11 cellular contexts compared by ENCODE assay signal in genomic region chr6:90458353-90459224, GRCh38.
A peak's percentile ranks its signal among the peaks of the same experiment; 100 is the strongest.
DNase-seq lines count a peak whose midpoint lies in the region; ATAC-seq, FAIRE-seq and TF ChIP-seq lines count a peak whose summit lies in the region.
"Had no signal": no experiment of that assay in that cellular context is flagged by ENCODE, and none has a peak within 500 bp of the region (broad histone marks: within the 10 kb centered on the region; RNA-seq: fewer than 3 reads in every experiment).

No MANE protein-coding gene starts in this region.

- in situ Hi-C loops in K562 (cut with MboI), result no loop called here
- in situ Hi-C loops in GM13976 (cut with MboI; ENCODE audit: low sequenced_read_pairs, unreplicated experiment), result no loop called here

- peak; percentile 90 for ATAC-seq in K562
- ATAC-seq in GM19035 (IDR thresholded peaks at IDR 0.05; ENCODE audit: unreplicated experiment), result no peak

- peak; percentile 90 for TF ChIP-seq EP300 in K562 (IDR thresholded peaks at IDR 0.05; ENCODE audit: low read length)

- no peak overlapping the region for H3K27ac Mint-ChIP-seq in HFFc6

- no peaks in the 10 kb centered on the region for H3K36me3 Mint-ChIP-seq in HFFc6 (ENCODE audit: low read depth)

- POLR2A ChIA-PET in K562 (lab: Yijun Ruan, JAX), result interaction anchor here (0.6 to 2.0 kb wide), 6 partner anchors 9 to 81 kb away, joined by 3 to 7 read pairs (median 4); no protein-coding TSS in a partner anchor

- intact Hi-C loops in K562 (cut with micrococcal nuclease), result loop anchor here (1.0 kb wide), 1 partner anchor 55 kb away; no protein-coding TSS in a partner anchor
- intact Hi-C loops in vagina (cut with DNase I), result no loop called here

- H2AFZ ChIP-seq in K562 (ENCODE audit: low read depth, low read length), result peak overlapping the region; percentile 94

- 0% methylated on average over 10 of the region's 10 CpGs for WGBS in K562 (ENCODE audit: insufficient coverage, low coverage, missing lambda C conversion rate)

- H3K9me1 ChIP-seq in K562 (ENCODE audit: control insufficient read depth, insufficient read depth, low read length), result no peaks in the 10 kb centered on the region

- peak overlapping the region; percentile 84 for H3K4me2 ChIP-seq in K562 (ENCODE audit: insufficient read depth, low read length)

- H3K4me3 Mint-ChIP-seq in HFFc6, result peak overlapping the region; percentile 35; the same call in 1 of the 2 replicates

- TF ChIP-seq CTCF in HFFc6 (IDR thresholded peaks at IDR 0.05), result no peak
- TF ChIP-seq CTCF in K562 (IDR thresholded peaks at IDR 0.05 in 2 of 3, conservative IDR thresholded peaks at IDR 0.05 in 1 of 3; ENCODE audit: insufficient read depth in 2 of 3, low read depth in 1 of 3, low read length in 3 of 3), result no peak
- no peak for TF ChIP-seq CTCF in vagina (IDR thresholded peaks at IDR 0.05)
- no peak for TF ChIP-seq CTCF in GM13976 (IDR thresholded peaks at IDR 0.05; ENCODE audit: borderline replicate concordance, control extremely low read depth, extremely low read depth, insufficient read depth, missing control alignments)

- H3K27me3 Mint-ChIP-seq in HFFc6 (ENCODE audit: insufficient read depth), result peaks cover 3% of the 10 kb centered on the region; the same call in 1 of the 2 replicates

- FAIRE-seq in K562 (lab: Jason Lieb, UNC), result peak; percentile 97
- FAIRE-seq: G401.6, H54 had no signal

- no peak for DNase-seq in HFFc6
- DNase-seq in activated CD4-positive, alpha-beta T cell treated with anti-CD3 and anti-CD28 coated beads for 1 hour, result peak; percentile 48
- DNase-seq in K562 (ENCODE audit: extremely low read depth in 1 of 4, low spot score in 3 of 4), result peak; percentile 78 to 95 (median 85)
- DNase-seq in stimulated activated CD4-positive, alpha-beta T cell treated with anti-CD3 and anti-CD28 coated beads, Interleukin-2, amount 100 ng/mL, for 24 hours, result peak; percentile 82 to 84
- no peak for DNase-seq in vagina (ENCODE audit: extremely low spot score in 2 of 2)
- no peak for DNase-seq in NOMO-1 treated with dmso at 0.1 percent for 144 hours (lab: John Stamatoyannopoulos, UW; ENCODE audit: unreplicated experiment)
- no peak for DNase-seq in GM13976 (ENCODE audit: low spot score)
- DNase-seq: NCI-H187 had no signal

- H4K20me1 ChIP-seq in K562 (replicated peaks; ENCODE audit: control insufficient read depth, insufficient read depth, low read length), result no peaks in the 10 kb centered on the region

- TF ChIP-seq RAD21 in K562 (CRISPR knock-in tag; conservative IDR thresholded peaks at IDR 0.05 in 1 of 2, IDR thresholded peaks at IDR 0.05 in 1 of 2), result peak in 1 of 2 experiments; percentile 38; a peak in 2 of 4 replicates

- BruUV-seq in K562 (replicated peaks; lab: Mats Ljungman, UMichigan), result TSS peak; percentile 91

- TF ChIP-seq POLR2A in K562 (conservative IDR thresholded peaks at IDR 0.05) (peak; percentile 67), vagina (IDR thresholded peaks at IDR 0.05) (no peak)

- peaks cover 20 to 56% of the 10 kb centered on the region in 2 experiments for H3K4me1 ChIP-seq in K562 (replicated peaks in 1 of 2; ENCODE audit: control insufficient read depth in 2 of 2, insufficient read depth in 2 of 2, low read length in 2 of 2)
- no peaks in the 10 kb centered on the region for H3K4me1 ChIP-seq in vagina

- no peaks in the 10 kb centered on the region for H3K9me3 Mint-ChIP-seq in HFFc6

- H3K4me3 ChIP-seq in K562 (peak overlapping the region; percentile 20; the same call in 1 of the 2 replicates), vagina (no peak overlapping the region)

- no peaks in the 10 kb centered on the region for H3K27me3 ChIP-seq in K562 (ENCODE audit: control insufficient read depth in 2 of 2, insufficient read depth in 2 of 2, low read length in 2 of 2)
- H3K27me3 ChIP-seq in vagina, result no peaks in the 10 kb centered on the region

- no peaks in the 10 kb centered on the region for H3K79me2 ChIP-seq in K562 (ENCODE audit: control insufficient read depth, insufficient read depth, low read length)

- CTCF ChIA-PET in K562 (lab: Yijun Ruan, JAX; ENCODE audit: low intra/inter-chr PET ratio), result no interaction called here

- H3K9me3 ChIP-seq in K562 (replicated peaks; ENCODE audit: control insufficient read depth, insufficient read depth, low read depth, low read length) (no peaks in the 10 kb centered on the region), vagina (no peaks in the 10 kb centered on the region)

- H3K27ac ChIP-seq in K562 (ENCODE audit: extremely low read depth, low read depth, low read length), result peak overlapping the region; percentile 92
- no peak overlapping the region for H3K27ac ChIP-seq in vagina

- no peaks in the 10 kb centered on the region; the same call in 1 of the 2 replicates for H3K4me1 Mint-ChIP-seq in HFFc6 (ENCODE audit: low read depth)

- peak overlapping the region; percentile 76 to 88; a peak in 3 of 4 replicates for H3K9ac ChIP-seq in K562 (ENCODE audit: insufficient read depth in 1 of 2, low read depth in 2 of 2, low read length in 2 of 2)

- no peaks in the 10 kb centered on the region for H3K36me3 ChIP-seq in K562 (ENCODE audit: control insufficient read depth, insufficient read depth, low read length)
- H3K36me3 ChIP-seq in vagina, result no peaks in the 10 kb centered on the region

TF ChIP-seq in K562, 482 proteins besides CTCF, POLR2A, EP300 and RAD21 (continues in another document):
- no peak for TF ChIP-seq PHF21A (IDR thresholded peaks at IDR 0.05; ENCODE audit: borderline replicate concordance, low read depth)
- TF ChIP-seq, protein P1, sequence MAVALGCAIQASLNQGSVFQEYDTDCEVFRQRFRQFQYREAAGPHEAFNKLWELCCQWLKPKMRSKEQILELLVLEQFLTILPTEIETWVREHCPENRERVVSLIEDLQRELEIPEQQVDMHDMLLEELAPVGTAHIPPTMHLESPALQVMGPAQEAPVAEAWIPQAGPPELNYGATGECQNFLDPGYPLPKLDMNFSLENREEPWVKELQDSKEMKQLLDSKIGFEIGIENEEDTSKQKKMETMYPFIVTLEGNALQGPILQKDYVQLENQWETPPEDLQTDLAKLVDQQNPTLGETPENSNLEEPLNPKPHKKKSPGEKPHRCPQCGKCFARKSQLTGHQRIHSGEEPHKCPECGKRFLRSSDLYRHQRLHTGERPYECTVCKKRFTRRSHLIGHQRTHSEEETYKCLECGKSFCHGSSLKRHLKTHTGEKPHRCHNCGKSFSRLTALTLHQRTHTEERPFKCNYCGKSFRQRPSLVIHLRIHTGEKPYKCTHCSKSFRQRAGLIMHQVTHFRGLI (CRISPR knock-in tag; IDR thresholded peaks at IDR 0.05), result 0 out of 2 replicates have a peak, but pooled peaks have one; percentile 11
- 0 out of 2 replicates have a peak, but pooled peaks have one; percentile 51 for TF ChIP-seq ZNF76 (CRISPR knock-in tag; IDR thresholded peaks at IDR 0.05; ENCODE audit: borderline replicate concordance)
- TF ChIP-seq NFRKB (IDR thresholded peaks at IDR 0.05; ENCODE audit: low read depth), result no peak
- TF ChIP-seq SMARCA4 (IDR thresholded peaks at IDR 0.05), result peak; percentile 88
- 0 out of 2 replicates have a peak, but pooled peaks have one; percentile 23 for TF ChIP-seq ZBTB9 (CRISPR knock-in tag; IDR thresholded peaks at IDR 0.05)
- TF ChIP-seq CUX1 (CRISPR knock-in tag; IDR thresholded peaks at IDR 0.05), result peak; percentile 67; the same call in 1 of the 2 replicates
- no peak for TF ChIP-seq ZNF75A (CRISPR knock-in tag; IDR thresholded peaks at IDR 0.05)
- TF ChIP-seq KLF13 (tag; IDR thresholded peaks at IDR 0.05; ENCODE audit: borderline replicate concordance, low read depth), result no peak
- TF ChIP-seq BCL6 (CRISPR knock-in tag; IDR thresholded peaks at IDR 0.05), result no peak
- no peak for TF ChIP-seq ZNF354B (CRISPR knock-in tag; IDR thresholded peaks at IDR 0.05)

Comparison
In these comparisons a context has a peak if more than half of its experiments do, and no peak if none do; other contexts are left out.
1. DNase-seq: peak in activated CD4-positive, alpha-beta T cell treated with anti-CD3 and anti-CD28 coated beads for 1 hour (single experiment), K562 (4 of 4) and stimulated activated CD4-positive, alpha-beta T cell treated with anti-CD3 and anti-CD28 coated beads, Interleukin-2, amount 100 ng/mL, for 24 hours (2 of 2); none in HFFc6 (single experiment), vagina (0 of 2), NOMO-1 treated with dmso at 0.1 percent for 144 hours (single experiment) and GM13976 (single experiment).